ENCODE assay signal across 19 cellular contexts in the genomic region with DNA sequence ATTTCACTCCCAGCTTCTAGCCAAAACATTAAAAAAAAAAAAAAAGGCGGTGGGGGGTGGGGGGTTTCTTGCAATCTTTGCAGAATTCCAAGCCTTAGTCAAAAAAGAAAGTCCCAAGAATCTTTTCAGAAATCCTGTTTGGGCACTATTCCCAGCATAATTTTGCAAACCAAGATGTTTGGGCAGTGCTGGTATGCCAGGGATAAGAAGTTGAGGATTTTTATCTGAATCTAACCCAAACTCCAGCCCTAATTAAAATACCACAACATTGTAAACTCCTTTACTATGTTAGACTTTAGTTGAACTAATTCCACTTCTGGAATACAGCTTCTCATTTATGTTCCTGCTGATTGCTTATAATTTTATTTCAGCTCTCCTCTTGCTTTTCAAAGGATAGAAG.
"Had no signal": no experiment of that assay in that cellular context is flagged by ENCODE, and none has a peak within 500 bp of the region (broad histone marks: within the 10 kb centered on the region; RNA-seq: fewer than 3 reads in every experiment).

No MANE protein-coding gene starts in this region.

- ATAC-seq: left lobe of liver; pancreas; stimulated activated memory B cell treated with anti-CD40 and anti-IgM and Interleukin-4, amounts not matched to agents 10 μg/mL and 1 μg/mL and 100 μg/mL, for 72 hours; T-helper 17 cell; WTC11 had no signal

- H3K36me3 ChIP-seq: neural progenitor cell, pancreas, tibial nerve, uterus had no signal

- H3K27me3 ChIP-seq: neural progenitor cell, pancreas, tibial nerve, uterus had no signal

- H3K36me3 Mint-ChIP-seq: activated naive CD4-positive, alpha-beta T cell treated with anti-CD3 and anti-CD28 coated beads, Interleukin-2, amount 50 U/mL, for 24 hours; neural progenitor cell; stimulated activated memory B cell treated with anti-CD40 and anti-IgM and Interleukin-4, amounts not matched to agents 10 μg/mL and 1 μg/mL and 100 μg/mL, for 72 hours; WTC11 had no signal

- H3K9ac ChIP-seq: neural progenitor cell had no signal

- H3K4me2 ChIP-seq: neural progenitor cell had no signal

- H3K4me1 Mint-ChIP-seq: activated CD4-positive, alpha-beta memory T cell treated with anti-CD3 and anti-CD28 coated beads, Interleukin-2, amount 10 ng/mL, durations not matched to agents 7 days and 5 days; activated naive CD4-positive, alpha-beta T cell treated with anti-CD3 and anti-CD28 coated beads, Interleukin-2, amount 50 U/mL, for 24 hours; stimulated activated memory B cell treated with anti-CD40 and anti-IgM and Interleukin-4, amounts not matched to agents 10 μg/mL and 1 μg/mL and 100 μg/mL, for 72 hours; T-helper 17 cell had no signal

- H3K9me3 Mint-ChIP-seq: activated CD4-positive, alpha-beta memory T cell treated with anti-CD3 and anti-CD28 coated beads, Interleukin-2, amount 10 ng/mL, durations not matched to agents 7 days and 5 days; activated naive CD4-positive, alpha-beta T cell treated with anti-CD3 and anti-CD28 coated beads, Interleukin-2, amount 50 U/mL, for 24 hours; dendritic cell treated with granulocyte-macrophage colony-stimulating factor and Interleukin-4, amounts not matched to agents 40 ng/mL and 50 ng/mL, for 4 days; neural progenitor cell; stimulated activated memory B cell treated with anti-CD40 and anti-IgM and Interleukin-4, amounts not matched to agents 10 μg/mL and 1 μg/mL and 100 μg/mL, for 72 hours had no signal

- H2AFZ ChIP-seq: neural progenitor cell had no signal

- H3K9me3 ChIP-seq: pancreas, tibial nerve, uterus had no signal

- H3K4me1 ChIP-seq: pancreas, uterus had no signal

- H3K27ac Mint-ChIP-seq: activated CD4-positive, alpha-beta memory T cell treated with anti-CD3 and anti-CD28 coated beads, Interleukin-2, amount 10 ng/mL, durations not matched to agents 7 days and 5 days; activated naive CD4-positive, alpha-beta T cell treated with anti-CD3 and anti-CD28 coated beads, Interleukin-2, amount 50 U/mL, for 24 hours; dendritic cell treated with granulocyte-macrophage colony-stimulating factor and Interleukin-4, amounts not matched to agents 40 ng/mL and 50 ng/mL, for 4 days; neural progenitor cell; stimulated activated memory B cell treated with anti-CD40 and anti-IgM and Interleukin-4, amounts not matched to agents 10 μg/mL and 1 μg/mL and 100 μg/mL, for 72 hours; T-helper 17 cell; WTC11 had no signal

- H3K27ac ChIP-seq: neural progenitor cell, pancreas, tibial nerve, uterus had no signal

- H3K27me3 Mint-ChIP-seq: activated CD4-positive, alpha-beta memory T cell treated with anti-CD3 and anti-CD28 coated beads, Interleukin-2, amount 10 ng/mL, durations not matched to agents 7 days and 5 days; dendritic cell treated with granulocyte-macrophage colony-stimulating factor and Interleukin-4, amounts not matched to agents 40 ng/mL and 50 ng/mL, for 4 days; stimulated activated memory B cell treated with anti-CD40 and anti-IgM and Interleukin-4, amounts not matched to agents 10 μg/mL and 1 μg/mL and 100 μg/mL, for 72 hours; T-helper 17 cell had no signal

- H3K4me3 Mint-ChIP-seq: activated CD4-positive, alpha-beta memory T cell treated with anti-CD3 and anti-CD28 coated beads, Interleukin-2, amount 10 ng/mL, durations not matched to agents 7 days and 5 days; activated naive CD4-positive, alpha-beta T cell treated with anti-CD3 and anti-CD28 coated beads, Interleukin-2, amount 50 U/mL, for 24 hours; dendritic cell treated with granulocyte-macrophage colony-stimulating factor and Interleukin-4, amounts not matched to agents 40 ng/mL and 50 ng/mL, for 4 days; neural progenitor cell; stimulated activated memory B cell treated with anti-CD40 and anti-IgM and Interleukin-4, amounts not matched to agents 10 μg/mL and 1 μg/mL and 100 μg/mL, for 72 hours; T-helper 17 cell; WTC11 had no signal

- H3K4me3 ChIP-seq: neural progenitor cell, pancreas, tibial nerve, uterus had no signal

- DNase-seq: activated CD4-positive, alpha-beta memory T cell treated with anti-CD3 and anti-CD28 coated beads, Interleukin-2, amount 10 ng/mL, durations not matched to agents 7 days and 5 days; activated CD4-positive, alpha-beta T cell treated with anti-CD3 and anti-CD28 coated beads for 4 hours; activated effector memory CD4-positive, alpha-beta T cell treated with anti-CD3 and anti-CD28 coated beads, Interleukin-2, amount 50 U/mL, for 16 hours; activated T-cell treated with anti-CD3 and anti-CD28 coated beads, Interleukin-2, amount 50 U/mL, for 48 hours; amygdala; cerebellar nuclear complex; effector memory CD4-positive, alpha-beta T cell; hippocampal formation; pancreas; stimulated activated CD4-positive, alpha-beta T cell treated with anti-CD3 and anti-CD28 coated beads, Interleukin-12 subunit alpha, Interleukin-12 subunit beta, amount 100 ng/mL, for 4 hours; T-helper 17 cell; uterus had no signal
